Comparison of ENCODE assay signal across 2 cellular contexts in the genomic region with DNA sequence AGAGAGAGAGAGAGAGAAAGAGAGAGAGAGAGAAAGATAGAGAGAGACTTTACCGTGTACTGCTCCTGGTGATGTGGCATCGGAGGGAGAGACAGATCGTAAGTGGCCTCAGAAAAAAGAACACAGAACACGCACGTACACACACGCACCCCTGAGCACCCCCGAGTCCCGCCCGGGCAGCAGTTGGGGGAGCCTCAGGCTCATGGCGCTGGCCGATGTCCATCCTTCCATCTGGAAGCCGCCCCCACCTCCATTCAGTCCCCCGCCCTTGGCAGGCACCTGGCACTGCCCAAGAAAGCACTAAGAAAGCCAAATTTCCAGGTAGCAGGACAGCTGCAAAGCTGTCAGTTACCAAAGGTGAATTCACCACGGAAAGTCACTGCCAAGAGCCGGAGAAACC.
TF ChIP-seq lines count a peak whose summit lies in the region.

No MANE protein-coding gene starts in this region.

TF ChIP-seq in HEK293, 187 proteins besides CTCF, POLR2A, EP300 and RAD21:
- TF ChIP-seq ZNF596 (tag by site-specific recombination; IDR thresholded peaks at IDR 0.05), result peak; percentile 59; the same call in 1 of the 2 replicates
- TF ChIP-seq, protein P1, sequence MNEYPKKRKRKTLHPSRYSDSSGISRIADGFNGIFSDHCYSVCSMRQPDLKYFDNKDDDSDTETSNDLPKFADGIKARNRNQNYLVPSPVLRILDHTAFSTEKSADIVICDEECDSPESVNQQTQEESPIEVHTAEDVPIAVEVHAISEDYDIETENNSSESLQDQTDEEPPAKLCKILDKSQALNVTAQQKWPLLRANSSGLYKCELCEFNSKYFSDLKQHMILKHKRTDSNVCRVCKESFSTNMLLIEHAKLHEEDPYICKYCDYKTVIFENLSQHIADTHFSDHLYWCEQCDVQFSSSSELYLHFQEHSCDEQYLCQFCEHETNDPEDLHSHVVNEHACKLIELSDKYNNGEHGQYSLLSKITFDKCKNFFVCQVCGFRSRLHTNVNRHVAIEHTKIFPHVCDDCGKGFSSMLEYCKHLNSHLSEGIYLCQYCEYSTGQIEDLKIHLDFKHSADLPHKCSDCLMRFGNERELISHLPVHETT (tag by site-specific recombination; IDR thresholded peaks at IDR 0.05), result no peak

TF ChIP-seq in IMR-90, 13 proteins besides CTCF, POLR2A, EP300 and RAD21:
- TF ChIP-seq CHD1 (IDR thresholded peaks at IDR 0.05; ENCODE audit: low read depth, low read length), result no peak
